Comparison of ENCODE assay signal across 7 cellular contexts in genomic region chr18:26496528-26496927, GRCh38. TPM values are rescaled to one million over a fixed set of nuclear protein-coding genes. Genes with fewer than 3 reads are reported as not detected.
"Had no signal": no experiment of that assay in that cellular context is flagged by ENCODE, and none has a peak within 500 bp of the region (broad histone marks: within the 10 kb centered on the region; RNA-seq: fewer than 3 reads in every experiment).

No MANE protein-coding gene starts in this region.

- FAIRE-seq: HTR-8/SVneo, K562 had no signal

- DNase-seq: IMR-90, KBM-7, KG1 had no signal

- H3K9ac ChIP-seq: KMS-11 had no signal

- H3K4me2 ChIP-seq: KMS-11 had no signal

- ATAC-seq: K562 had no signal

- H3K4me3 ChIP-seq: K562 had no signal

- H3K27ac ChIP-seq: HL-60, KMS-11 had no signal

RNA-seq across cellular contexts. Expression of gene KCTD1, which starts 51.8 kb away (rescaled TPM):
- total RNA-seq: K562 had no signal
- polyA plus RNA-seq: K562 had no signal
